Comparison of ENCODE assay signal across 10 cellular contexts in genomic region chr9:97502984-97503861, GRCh38. TPM values are rescaled to one million over a fixed set of nuclear protein-coding genes. Genes with fewer than 3 reads are reported as not detected.
DNase-seq lines count a peak whose midpoint lies in the region; ATAC-seq and TF ChIP-seq lines count a peak whose summit lies in the region.
"Had no signal": no experiment of that assay in that cellular context is flagged by ENCODE, and none has a peak within 500 bp of the region (broad histone marks: within the 10 kb centered on the region; RNA-seq: fewer than 3 reads in every experiment).

No MANE protein-coding gene starts in this region.

- peaks cover 24% of the 10 kb centered on the region for H3K4me1 ChIP-seq in KMS-11 (ENCODE audit: low read depth, poor library complexity, severe bottlenecking)

- H3K9me3 Mint-ChIP-seq in CD4-positive, alpha-beta T cell = no peaks in the 10 kb centered on the region
- no peaks in the 10 kb centered on the region for H3K9me3 Mint-ChIP-seq in naive B cell

- H4K20me1 ChIP-seq in KMS-11 (ENCODE audit: insufficient read depth) = no peaks in the 10 kb centered on the region

- no peak for TF ChIP-seq CTCF in CD4-positive, alpha-beta T cell (IDR thresholded peaks at IDR 0.05)
- TF ChIP-seq CTCF in KMS-11 (conservative IDR thresholded peaks at IDR 0.05; ENCODE audit: low read depth, low read length) (peak; percentile 27; the same call in 1 of the 2 replicates), dorsolateral prefrontal cortex (IDR thresholded peaks at IDR 0.05 in 54 of 56, conservative IDR thresholded peaks at IDR 0.05 in 2 of 56; ENCODE audit: low read depth in 1 of 56, partially characterized antibody in 56 of 56) (peak in 9 of 56 donors; percentile 8 to 31 (median 14))

- no peaks in the 10 kb centered on the region for H3K36me3 ChIP-seq in KMS-11 (ENCODE audit: insufficient read depth)
- H3K36me3 ChIP-seq: left lung had no signal

- POLR2A ChIA-PET in CD4-positive, alpha-beta T cell (lab: Charles Lee) = no interaction called here

- peak overlapping the region; percentile 11; the same call in 1 of the 2 replicates for H3K9ac ChIP-seq in KMS-11

- H3K4me3 Mint-ChIP-seq in CD4-positive, alpha-beta T cell = peak overlapping the region; percentile 85
- peak overlapping the region; percentile 67 to 90 (median 77) for H3K4me3 Mint-ChIP-seq in naive B cell

- no peak overlapping the region for H3K27ac Mint-ChIP-seq in CD4-positive, alpha-beta T cell
- H3K27ac Mint-ChIP-seq in naive B cell = peak overlapping the region in 1 of 6 donors; percentile 39

- peaks cover 54% of the 10 kb centered on the region for H3K27me3 ChIP-seq in CD4-positive, alpha-beta T cell (ENCODE audit: control insufficient read depth, insufficient read depth, low read length)
- H3K27me3 ChIP-seq in KMS-11 (ENCODE audit: insufficient read depth, low read depth) (no peaks in the 10 kb centered on the region; the same call in 1 of the 2 replicates), dorsolateral prefrontal cortex (no peaks in the 10 kb centered on the region)

- intact Hi-C loops in CD4-positive, alpha-beta T cell (cut with DNase I, micrococcal nuclease) = no loop called here
- intact Hi-C loops in dorsolateral prefrontal cortex (cut with DNase I) = loop anchor here (5.0 to 10.0 kb wide), 3 partner anchors 36 to 92 kb away; partner anchors contain the start of gene TDRD7 (in 1 of the 2)

- peaks cover 21% of the 10 kb centered on the region for H3K27me3 Mint-ChIP-seq in CD4-positive, alpha-beta T cell
- H3K27me3 Mint-ChIP-seq in naive B cell = peaks cover 10 to 36% (median 21%) of the 10 kb centered on the region in 3 donors

- H3K79me2 ChIP-seq in KMS-11 (ENCODE audit: insufficient read depth, low read depth) = 0 out of 2 replicates have a peak, but pooled peaks cover 4% of the 10 kb centered on the region

- no peak for DNase-seq in CD4-positive, alpha-beta T cell
- DNase-seq in dorsolateral prefrontal cortex = no peak
- DNase-seq in naive B cell = no peak
- no peak for DNase-seq in NCI-H1105 (lab: John Stamatoyannopoulos, UW)
- no peak for DNase-seq in glomerular visceral epithelial cell (ENCODE audit: extremely low spot score)
- DNase-seq in effector CD4-positive, alpha-beta T cell = no peak
- DNase-seq: NCI-H1930 had no signal

- H3K4me1 Mint-ChIP-seq in CD4-positive, alpha-beta T cell (ENCODE audit: low read depth) = peaks cover 21% of the 10 kb centered on the region
- peaks cover 7 to 26% (median 15%) of the 10 kb centered on the region in 3 donors for H3K4me1 Mint-ChIP-seq in naive B cell

- no peak overlapping the region for H3K27ac ChIP-seq in CD4-positive, alpha-beta T cell (ENCODE audit: low read depth, low read length)
- H3K27ac ChIP-seq in KMS-11 = no peak overlapping the region
- peak overlapping the region in 47 of 59 donors; percentile 17 to 95 (median 82) for H3K27ac ChIP-seq in dorsolateral prefrontal cortex
- H3K27ac ChIP-seq: left lung had no signal

- H3K9me3 ChIP-seq in CD4-positive, alpha-beta T cell (ENCODE audit: control insufficient read depth, low read length) = no peaks in the 10 kb centered on the region
- H3K9me3 ChIP-seq: left lung had no signal

- H3K4me2 ChIP-seq in KMS-11 = peak overlapping the region; percentile 96

- H3K4me3 ChIP-seq in KMS-11 (IDR thresholded peaks at IDR 0.05; ENCODE audit: insufficient read depth, low read depth, low read length) (no peak overlapping the region), dorsolateral prefrontal cortex (peak overlapping the region; percentile 64 to 97 (median 85))

- ATAC-seq in CD4-positive, alpha-beta T cell (ENCODE audit: poor library complexity) = no peak
- ATAC-seq in naive B cell (ENCODE audit: low read depth in 2 of 2) (no peak), GM19328 (IDR thresholded peaks at IDR 0.05; ENCODE audit: unreplicated experiment) (no peak)

- H2AFZ ChIP-seq in KMS-11 (ENCODE audit: low read depth) = peak overlapping the region; percentile 70; the same call in 1 of the 2 replicates

- no peaks in the 10 kb centered on the region for H3K36me3 Mint-ChIP-seq in CD4-positive, alpha-beta T cell (ENCODE audit: low read depth)
- H3K36me3 Mint-ChIP-seq in naive B cell = peaks cover 0 to 8% of the 10 kb centered on the region in 2 donors

- CTCF ChIA-PET in CD4-positive, alpha-beta T cell (lab: Charles Lee) = no interaction called here

RNA-seq across cellular contexts. Expression of gene TMOD1, which starts 1.8 kb away (rescaled TPM):
- under 1 TPM; 0.20 to 0.47 TPM for total RNA-seq in CD4-positive, alpha-beta T cell
- 10 to 100 TPM; 17.3 to 70.1 (median 37.3) TPM for total RNA-seq in dorsolateral prefrontal cortex
- polyA plus RNA-seq in naive B cell (ENCODE audit: low read depth in 6 of 6) = 1 to 10 TPM; 2.0 to 7.8 (median 3.9) TPM

Comparison
In these comparisons a context has a peak if more than half of its experiments do, and no peak if none do; other contexts are left out.
1. H3K27ac ChIP-seq: peak in dorsolateral prefrontal cortex (47 of 59); none in CD4-positive, alpha-beta T cell (single experiment) and KMS-11 (single experiment).
2. RNA of gene TMOD1, which starts 1.8 kb away (total RNA-seq): 17.3 to 70.1 TPM in dorsolateral prefrontal cortex; 0.20 to 0.47 TPM in CD4-positive, alpha-beta T cell; every median in the first group is over 10 times any median in the second.
3. intact Hi-C loops: an anchor here in dorsolateral prefrontal cortex (5.0 to 10.0 kb wide); none called in CD4-positive, alpha-beta T cell.